Comparison of ENCODE assay signal across 15 cellular contexts in genomic region chr19:18605546-18606280, GRCh38. TPM values are rescaled to one million over a fixed set of nuclear protein-coding genes. Genes with fewer than 3 reads are reported as not detected.
DNase-seq lines count a peak whose midpoint lies in the region; ATAC-seq, FAIRE-seq and TF ChIP-seq lines count a peak whose summit lies in the region.
"Had no signal": no experiment of that assay in that cellular context is flagged by ENCODE, and none has a peak within 500 bp of the region (broad histone marks: within the 10 kb centered on the region; RNA-seq: fewer than 3 reads in every experiment).

No MANE protein-coding gene starts in this region.

- H3K9me3 ChIP-seq in NT2/D1 (ENCODE audit: insufficient read depth, low read length) (no peaks in the 10 kb centered on the region), endothelial cell of umbilical vein (replicated peaks; ENCODE audit: control insufficient read depth, insufficient read depth, low read length) (no peaks in the 10 kb centered on the region), gastrocnemius medialis (no peaks in the 10 kb centered on the region)

- H3K27ac ChIP-seq in endothelial cell of umbilical vein (ENCODE audit: insufficient read depth, low read depth, low read length) (no peak overlapping the region), gastrocnemius medialis (peak overlapping the region in 3 of 4 donors; percentile 30 to 38 (median 31))
- H3K27ac ChIP-seq: KMS-11 had no signal

- H3K36me3 ChIP-seq in NT2/D1 (ENCODE audit: insufficient read depth, insufficient read length, low read length) (no peaks in the 10 kb centered on the region), endothelial cell of umbilical vein (ENCODE audit: control insufficient read depth in 2 of 2, extremely low read depth in 1 of 2, insufficient read depth in 2 of 2, low read length in 2 of 2) (no peaks in the 10 kb centered on the region), gastrocnemius medialis (no peaks in the 10 kb centered on the region)

- no peaks in the 10 kb centered on the region for H3K9me3 Mint-ChIP-seq in natural killer cell treated with Interleukin-12 subunit alpha and Interleukin-12 subunit beta and Interleukin-15 and Interleukin-18, amount 100 ng/mL, for 72 hours
- H3K9me3 Mint-ChIP-seq: activated T-helper 17 cell treated with anti-CD3 and anti-CD28 coated beads, Interleukin-2, amount 50 U/mL, for 72 hours had no signal

- in situ Hi-C loops in GM13977 (cut with MboI; ENCODE audit: low pct_unique_long_range_greater_than_20kb, low sequenced_read_pairs, unreplicated experiment) (no loop called here), gastrocnemius medialis (cut with MboI; ENCODE audit: low sequenced_read_pairs in 4 of 4) (no loop called here)

- H3K27me3 Mint-ChIP-seq in natural killer cell treated with Interleukin-12 subunit alpha and Interleukin-12 subunit beta and Interleukin-15 and Interleukin-18, amount 100 ng/mL, for 72 hours, result peaks cover 32 to 42% of the 10 kb centered on the region in 2 donors

- H3K27me3 ChIP-seq in NT2/D1 (ENCODE audit: insufficient read depth, insufficient read length), result peaks cover 88% of the 10 kb centered on the region
- H3K27me3 ChIP-seq in endothelial cell of umbilical vein (ENCODE audit: control insufficient read depth in 2 of 2, insufficient read depth in 2 of 2, low read length in 2 of 2), result peaks cover 60 to 68% of the 10 kb centered on the region in 2 experiments
- peaks cover 57 to 60% (median 58%) of the 10 kb centered on the region in 3 donors for H3K27me3 ChIP-seq in gastrocnemius medialis

- H3K4me1 Mint-ChIP-seq in natural killer cell treated with Interleukin-12 subunit alpha and Interleukin-12 subunit beta and Interleukin-15 and Interleukin-18, amount 100 ng/mL, for 72 hours (ENCODE audit: low read depth in 2 of 2), result peaks cover 0 to 8% of the 10 kb centered on the region in 2 donors

- dilution Hi-C loops in endothelial cell of umbilical vein (cut with MboI; ENCODE audit: extremely low pct_ligation_motif_present, low sequenced_read_pairs), result no loop called here

- H3K4me3 ChIP-seq in NT2/D1 (ENCODE audit: insufficient read length, low read depth), result peak overlapping the region; percentile 32
- H3K4me3 ChIP-seq in endothelial cell of umbilical vein (replicated peaks in 1 of 3; ENCODE audit: insufficient read depth in 1 of 3, low read depth in 1 of 3, low read length in 3 of 3), result no peak overlapping the region
- peak overlapping the region; percentile 8 to 35 (median 24) for H3K4me3 ChIP-seq in gastrocnemius medialis

- H3K4me3 Mint-ChIP-seq in natural killer cell treated with Interleukin-12 subunit alpha and Interleukin-12 subunit beta and Interleukin-15 and Interleukin-18, amount 100 ng/mL, for 72 hours, result no peak overlapping the region
- H3K4me3 Mint-ChIP-seq: activated T-helper 17 cell treated with anti-CD3 and anti-CD28 coated beads, Interleukin-2, amount 50 U/mL, for 72 hours had no signal

- no peak overlapping the region for H3K4me2 ChIP-seq in endothelial cell of umbilical vein (ENCODE audit: insufficient read depth, low read length)
- H3K4me2 ChIP-seq: KMS-11 had no signal

- H3K36me3 Mint-ChIP-seq in natural killer cell treated with Interleukin-12 subunit alpha and Interleukin-12 subunit beta and Interleukin-15 and Interleukin-18, amount 100 ng/mL, for 72 hours, result no peaks in the 10 kb centered on the region

- peaks cover 51% of the 10 kb centered on the region for H3K4me1 ChIP-seq in NT2/D1 (ENCODE audit: insufficient read depth, insufficient read length)
- peaks cover 3% of the 10 kb centered on the region for H3K4me1 ChIP-seq in endothelial cell of umbilical vein (ENCODE audit: control insufficient read depth, extremely low read depth, insufficient read depth, low read length)
- H3K4me1 ChIP-seq in gastrocnemius medialis, result peaks cover 5 to 20% of the 10 kb centered on the region in 2 donors

- ATAC-seq in gastrocnemius medialis (no peak), GM18868 (IDR thresholded peaks at IDR 0.05; ENCODE audit: unreplicated experiment) (no peak)
- ATAC-seq in natural killer cell treated with Interleukin-12 subunit alpha and Interleukin-12 subunit beta and Interleukin-15 and Interleukin-18, amount 100 ng/mL, for 72 hours, result no peak
- ATAC-seq: activated T-helper 17 cell treated with anti-CD3 and anti-CD28 coated beads, Interleukin-2, amount 50 U/mL, for 72 hours had no signal

- BruUV-seq in endothelial cell of umbilical vein (replicated peaks; lab: Mats Ljungman, UMichigan), result no TSS peak

- no peak for TF ChIP-seq CTCF in GM13977 (IDR thresholded peaks at IDR 0.05; ENCODE audit: extremely low read depth, insufficient read depth, missing control alignments)
- no peak for TF ChIP-seq CTCF in endothelial cell of umbilical vein (IDR thresholded peaks at IDR 0.05; ENCODE audit: extremely low read depth in 1 of 2, insufficient read depth in 1 of 2, low read depth in 1 of 2, low read length in 2 of 2)
- TF ChIP-seq CTCF in gastrocnemius medialis (IDR thresholded peaks at IDR 0.05 in 4 of 5, conservative IDR thresholded peaks at IDR 0.05 in 1 of 5), result no peak

- DNase-seq in GM13977 (ENCODE audit: low spot score) (peak; percentile 47), NT2/D1 (ENCODE audit: low read depth, low spot score) (no peak), endothelial cell of umbilical vein (ENCODE audit: low read depth, low spot score) (no peak), gastrocnemius medialis (no peak), RCC 7860 (ENCODE audit: low spot score) (no peak)
- DNase-seq in stimulated activated CD4-positive, alpha-beta T cell treated with anti-CD3 and anti-CD28 coated beads, Interleukin-4, amount 100 ng/mL, for 24 hours, result no peak
- DNase-seq in natural killer cell treated with Interleukin-12 subunit alpha and Interleukin-12 subunit beta and Interleukin-15 and Interleukin-18, amount 100 ng/mL, for 72 hours (ENCODE audit: low spot score), result no peak
- DNase-seq: effector memory CD4-positive, alpha-beta T cell; NCI-H524 treated with DMSO at 0.1 percent for 48 hours; stimulated activated naive CD4-positive, alpha-beta T cell had no signal

- H3K27ac Mint-ChIP-seq in natural killer cell treated with Interleukin-12 subunit alpha and Interleukin-12 subunit beta and Interleukin-15 and Interleukin-18, amount 100 ng/mL, for 72 hours, result no peak overlapping the region
- H3K27ac Mint-ChIP-seq: activated T-helper 17 cell treated with anti-CD3 and anti-CD28 coated beads, Interleukin-2, amount 50 U/mL, for 72 hours had no signal

- H2AFZ ChIP-seq in endothelial cell of umbilical vein (ENCODE audit: low read depth, low read length), result no peak overlapping the region

- intact Hi-C loops in endothelial cell of umbilical vein (cut with micrococcal nuclease) (no loop called here), gastrocnemius medialis (cut with DNase I; ENCODE audit: low total_unique reads) (no loop called here)

- no peaks in the 10 kb centered on the region for H4K20me1 ChIP-seq in endothelial cell of umbilical vein (replicated peaks; ENCODE audit: control insufficient read depth, extremely low read depth, insufficient read depth, low read length)

- FAIRE-seq in endothelial cell of umbilical vein (lab: Jason Lieb, UNC), result no peak
- no peak for FAIRE-seq in RCC 7860 (lab: Jason Lieb, UNC)
- FAIRE-seq: islet of Langerhans had no signal

- H3K9me1 ChIP-seq in endothelial cell of umbilical vein (replicated peaks; ENCODE audit: control insufficient read depth, extremely low read depth, insufficient read depth, low read length), result no peaks in the 10 kb centered on the region

- TF ChIP-seq POLR2A in endothelial cell of umbilical vein (IDR thresholded peaks at IDR 0.05; ENCODE audit: low read depth, low read length) (no peak), gastrocnemius medialis (IDR thresholded peaks at IDR 0.05) (no peak)

- CTCF ChIA-PET in endothelial cell of umbilical vein (lab: Charles Lee), result interaction anchor here (0.6 kb wide), 1 partner anchor 135 kb away, joined by 4 read pairs; no protein-coding TSS in a partner anchor

- POLR2A ChIA-PET in endothelial cell of umbilical vein (lab: Charles Lee), result no interaction called here

- no peaks in the 10 kb centered on the region for H3K79me2 ChIP-seq in endothelial cell of umbilical vein (ENCODE audit: control insufficient read depth, insufficient read depth, low read length)

- H3K9ac ChIP-seq in NT2/D1 (ENCODE audit: insufficient read length, low read depth) (peak overlapping the region; percentile 72), endothelial cell of umbilical vein (replicated peaks; ENCODE audit: extremely low read depth, insufficient read depth, low read length) (no peak overlapping the region)
- H3K9ac ChIP-seq: KMS-11 had no signal

RNA-seq across cellular contexts. Expression of gene CRLF1, which starts 0.9 kb away (rescaled TPM):
- total RNA-seq in endothelial cell of umbilical vein (not detected in 2 replicates), gastrocnemius medialis (10 to 100 TPM; 14.9 to 61.6 (median 35.3) TPM)
- polyA plus RNA-seq in endothelial cell of umbilical vein, result 0.18 and 0.37 TPM in 2 replicates
- polyA plus RNA-seq in endothelial cell of umbilical vein (2011; cell fraction: cytosol; rRNA removed), result 0.11 and 0.19 TPM in 2 replicates
- not detected in 2 replicates for polyA plus RNA-seq in endothelial cell of umbilical vein (2011; cell fraction: nucleus; rRNA removed)
- polyA plus RNA-seq in endothelial cell of umbilical vein (2012), result 1.6 and 2.4 TPM in 2 replicates
- polyA minus RNA-seq in endothelial cell of umbilical vein, result 0.49 TPM in 1 of 2 replicates, not detected in the other
- polyA minus RNA-seq in endothelial cell of umbilical vein (2011; cell fraction: cytosol; rRNA and poly(A)+ RNA removed), result not detected
- not detected in 2 replicates for polyA minus RNA-seq in endothelial cell of umbilical vein (2011; cell fraction: nucleus; rRNA and poly(A)+ RNA removed)
- total RNA-seq in natural killer cell treated with Interleukin-12 subunit alpha and Interleukin-12 subunit beta and Interleukin-15 and Interleukin-18, amount 100 ng/mL, for 72 hours, result not detected
- total RNA-seq: activated T-helper 17 cell treated with anti-CD3 and anti-CD28 coated beads, Interleukin-2, amount 50 U/mL, for 72 hours; T-helper 2 cell treated with Interferon-gamma antibody and Interleukin-4, amounts not matched to agents 100 ng/mL and 5 ng/mL, for 36 hours had no signal

RNA-seq across cellular contexts. Expression of gene TMEM59L, which starts 7.0 kb away (rescaled TPM):
- total RNA-seq in endothelial cell of umbilical vein (0.25 and 0.97 TPM in 2 replicates), gastrocnemius medialis (1 to 10 TPM in 1 of 4 donors, under 1 TPM in 2, not detected in 1; 0.20 to 2.1 (median 0.36) TPM)
- polyA plus RNA-seq in endothelial cell of umbilical vein, result 0.43 and 0.60 TPM in 2 replicates
- polyA plus RNA-seq in endothelial cell of umbilical vein (2011; cell fraction: cytosol; rRNA removed), result 0.14 and 0.25 TPM in 2 replicates
- polyA plus RNA-seq in endothelial cell of umbilical vein (2011; cell fraction: nucleus; rRNA removed), result 2.0 and 2.1 TPM in 2 replicates
- polyA plus RNA-seq in endothelial cell of umbilical vein (2012), result 0.83 and 0.90 TPM in 2 replicates
- polyA minus RNA-seq in endothelial cell of umbilical vein, result 0.27 TPM in 1 of 2 replicates, not detected in the other
- not detected for polyA minus RNA-seq in endothelial cell of umbilical vein (2011; cell fraction: cytosol; rRNA and poly(A)+ RNA removed)
- not detected in 2 replicates for polyA minus RNA-seq in endothelial cell of umbilical vein (2011; cell fraction: nucleus; rRNA and poly(A)+ RNA removed)
- total RNA-seq in natural killer cell treated with Interleukin-12 subunit alpha and Interleukin-12 subunit beta and Interleukin-15 and Interleukin-18, amount 100 ng/mL, for 72 hours, result not detected
- total RNA-seq: T-helper 2 cell treated with Interferon-gamma antibody and Interleukin-4, amounts not matched to agents 100 ng/mL and 5 ng/mL, for 36 hours had no signal

RNA-seq across cellular contexts. Expression of gene REX1BD, which starts 17.1 kb away (rescaled TPM):
- total RNA-seq in endothelial cell of umbilical vein (64.0 and 64.4 TPM in 2 replicates), gastrocnemius medialis (100 to 1,000 TPM; 163 to 337 (median 187) TPM)
- polyA plus RNA-seq in endothelial cell of umbilical vein, result 90.9 and 115 TPM in 2 replicates
- 43.9 and 61.4 TPM in 2 replicates for polyA plus RNA-seq in endothelial cell of umbilical vein (2011; cell fraction: cytosol; rRNA removed)
- 123 and 146 TPM in 2 replicates for polyA plus RNA-seq in endothelial cell of umbilical vein (2011; cell fraction: nucleus; rRNA removed)
- polyA plus RNA-seq in endothelial cell of umbilical vein (2012), result 48.8 and 72.1 TPM in 2 replicates
- 6.2 and 12.6 TPM in 2 replicates for polyA minus RNA-seq in endothelial cell of umbilical vein
- 21.3 TPM for polyA minus RNA-seq in endothelial cell of umbilical vein (2011; cell fraction: cytosol; rRNA and poly(A)+ RNA removed)
- 6.5 and 10.3 TPM in 2 replicates for polyA minus RNA-seq in endothelial cell of umbilical vein (2011; cell fraction: nucleus; rRNA and poly(A)+ RNA removed)
- total RNA-seq in natural killer cell treated with Interleukin-12 subunit alpha and Interleukin-12 subunit beta and Interleukin-15 and Interleukin-18, amount 100 ng/mL, for 72 hours, result 100 to 1,000 TPM in 1 of 2 donors, 10 to 100 TPM in 1; 81.5 to 104 TPM

RNA-seq across cellular contexts. Expression of gene KLHL26, which starts 31.1 kb away (rescaled TPM):
- total RNA-seq in endothelial cell of umbilical vein (6.2 and 6.7 TPM in 2 replicates), gastrocnemius medialis (10 to 100 TPM in 1 of 4 donors, 1 to 10 TPM in 3; 5.2 to 12.0 (median 7.3) TPM)
- 2.4 and 2.8 TPM in 2 replicates for polyA plus RNA-seq in endothelial cell of umbilical vein
- 2.5 and 2.6 TPM in 2 replicates for polyA plus RNA-seq in endothelial cell of umbilical vein (2011; cell fraction: cytosol; rRNA removed)
- 3.8 and 4.1 TPM in 2 replicates for polyA plus RNA-seq in endothelial cell of umbilical vein (2011; cell fraction: nucleus; rRNA removed)
- 2.2 and 3.2 TPM in 2 replicates for polyA plus RNA-seq in endothelial cell of umbilical vein (2012)
- polyA minus RNA-seq in endothelial cell of umbilical vein, result 6.3 and 11.0 TPM in 2 replicates
- 3.1 TPM for polyA minus RNA-seq in endothelial cell of umbilical vein (2011; cell fraction: cytosol; rRNA and poly(A)+ RNA removed)
- polyA minus RNA-seq in endothelial cell of umbilical vein (2011; cell fraction: nucleus; rRNA and poly(A)+ RNA removed), result 4.0 and 6.0 TPM in 2 replicates
- total RNA-seq in natural killer cell treated with Interleukin-12 subunit alpha and Interleukin-12 subunit beta and Interleukin-15 and Interleukin-18, amount 100 ng/mL, for 72 hours, result 10 to 100 TPM; 11.6 to 18.3 TPM

RNA-seq across cellular contexts. Expression of gene UBA52, which starts 34.1 kb away (rescaled TPM):
- 1,218 and 1,221 TPM in 2 replicates for total RNA-seq in endothelial cell of umbilical vein
- polyA plus RNA-seq in endothelial cell of umbilical vein, result 3,506 and 3,571 TPM in 2 replicates
- polyA plus RNA-seq in endothelial cell of umbilical vein (2011; cell fraction: cytosol; rRNA removed), result 2,771 and 2,866 TPM in 2 replicates
- polyA plus RNA-seq in endothelial cell of umbilical vein (2011; cell fraction: nucleus; rRNA removed), result 575 and 662 TPM in 2 replicates
- 2,341 and 2,861 TPM in 2 replicates for polyA plus RNA-seq in endothelial cell of umbilical vein (2012)
- 1,836 and 1,951 TPM in 2 replicates for polyA minus RNA-seq in endothelial cell of umbilical vein
- 681 TPM for polyA minus RNA-seq in endothelial cell of umbilical vein (2011; cell fraction: cytosol; rRNA and poly(A)+ RNA removed)
- 118 and 161 TPM in 2 replicates for polyA minus RNA-seq in endothelial cell of umbilical vein (2011; cell fraction: nucleus; rRNA and poly(A)+ RNA removed)
- total RNA-seq in gastrocnemius medialis, result 100 to 1,000 TPM; 512 to 719 (median 537) TPM
- 1,000 to 10,000 TPM; 1,148 to 1,390 TPM for total RNA-seq in natural killer cell treated with Interleukin-12 subunit alpha and Interleukin-12 subunit beta and Interleukin-15 and Interleukin-18, amount 100 ng/mL, for 72 hours

Comparison
In these comparisons a context has a peak if more than half of its experiments do, and no peak if none do; other contexts are left out.
1. H3K4me3 ChIP-seq: peak in NT2/D1 (single experiment) and gastrocnemius medialis (4 of 4); none in endothelial cell of umbilical vein (0 of 3).
2. RNA of gene CRLF1, which starts 0.9 kb away (total RNA-seq): 14.9 to 61.6 TPM in gastrocnemius medialis; not detected in natural killer cell treated with Interleukin-12 subunit alpha and Interleukin-12 subunit beta and Interleukin-15 and Interleukin-18, amount 100 ng/mL, for 72 hours and not detected in endothelial cell of umbilical vein; every median in the first group is over 10 times any median in the second.